1 cellular context compared by ENCODE assay signal in genomic region chr1:174877208-174877673, GRCh38.
TF ChIP-seq lines count a peak whose summit lies in the region.

No MANE protein-coding gene starts in this region.

TF ChIP-seq in IMR-90, 13 proteins besides CTCF, POLR2A, EP300 and RAD21 (continued from another document):
- TF ChIP-seq, protein P1, sequence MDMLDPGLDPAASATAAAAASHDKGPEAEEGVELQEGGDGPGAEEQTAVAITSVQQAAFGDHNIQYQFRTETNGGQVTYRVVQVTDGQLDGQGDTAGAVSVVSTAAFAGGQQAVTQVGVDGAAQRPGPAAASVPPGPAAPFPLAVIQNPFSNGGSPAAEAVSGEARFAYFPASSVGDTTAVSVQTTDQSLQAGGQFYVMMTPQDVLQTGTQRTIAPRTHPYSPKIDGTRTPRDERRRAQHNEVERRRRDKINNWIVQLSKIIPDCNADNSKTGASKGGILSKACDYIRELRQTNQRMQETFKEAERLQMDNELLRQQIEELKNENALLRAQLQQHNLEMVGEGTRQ (IDR thresholded peaks at IDR 0.05; ENCODE audit: low read depth, low read length) = no peak
- TF ChIP-seq NFE2L2 (IDR thresholded peaks at IDR 0.05; ENCODE audit: low read depth, low read length) (no peak), RCOR1 (IDR thresholded peaks at IDR 0.05; ENCODE audit: insufficient replicate concordance, low read length) (no peak), MAZ (IDR thresholded peaks at IDR 0.05; ENCODE audit: borderline replicate concordance, low read depth, low read length) (no peak), MAFK (IDR thresholded peaks at IDR 0.05; ENCODE audit: low read depth, low read length) (no peak), RFX5 (IDR thresholded peaks at IDR 0.05; ENCODE audit: low read depth, low read length) (no peak), CHD1 (IDR thresholded peaks at IDR 0.05; ENCODE audit: low read depth, low read length) (no peak)
